Comparison of ENCODE assay signal across 16 cellular contexts in genomic region chr2:238907717-238908173, GRCh38. TPM values are rescaled to one million over a fixed set of nuclear protein-coding genes. Genes with fewer than 3 reads are reported as not detected.
DNase-seq lines count a peak whose midpoint lies in the region; FAIRE-seq and TF ChIP-seq lines count a peak whose summit lies in the region.
"Had no signal": no experiment of that assay in that cellular context is flagged by ENCODE, and none has a peak within 500 bp of the region (broad histone marks: within the 10 kb centered on the region; RNA-seq: fewer than 3 reads in every experiment).

No MANE protein-coding gene starts in this region.

- H3K36me3 ChIP-seq in H1 (ENCODE audit: control insufficient read depth in 2 of 4, insufficient read depth in 4 of 4, low read length in 3 of 4): no peaks in the 10 kb centered on the region; a peak in 1 of 8 replicates

- H3K9me3 ChIP-seq in H1 (ENCODE audit: insufficient read depth in 2 of 2, low read depth in 1 of 2, low read length in 1 of 2): no peaks in the 10 kb centered on the region

- no peak for TF ChIP-seq POLR2A in H1 (IDR thresholded peaks at IDR 0.05; ENCODE audit: control extremely low read depth in 1 of 2, low read depth in 2 of 2, low read length in 2 of 2)

- POLR2A ChIA-PET in H1 (lab: Charles Lee; ENCODE audit: partially characterized antibody): no interaction called here

- H3K4me2 ChIP-seq in H1 (ENCODE audit: insufficient read depth in 1 of 2, low read depth in 2 of 2, low read length in 2 of 2): no peak overlapping the region

- TF ChIP-seq RAD21 in H1 (IDR thresholded peaks at IDR 0.05 in 1 of 2, conservative IDR thresholded peaks at IDR 0.05 in 1 of 2; ENCODE audit: low read depth in 2 of 2, low read length in 2 of 2): no peak

- no peak overlapping the region for H4K8ac ChIP-seq in H1 (ENCODE audit: extremely low read depth, insufficient read depth, low read length)

- H2AFZ ChIP-seq in H1 (ENCODE audit: low read length): no peak overlapping the region

- H4K20me1 ChIP-seq in H1 (replicated peaks in 1 of 2; ENCODE audit: control insufficient read depth in 1 of 2, insufficient read depth in 2 of 2, low read length in 2 of 2): peaks cover 0 to 18% of the 10 kb centered on the region in 2 experiments

- no peak for FAIRE-seq in H1 (lab: Jason Lieb, UNC)
- FAIRE-seq: HTR-8/SVneo, K562 had no signal

- H3K4me3 ChIP-seq in H1 (ENCODE audit: extremely low read depth in 1 of 4, insufficient read depth in 2 of 4, low read depth in 3 of 4, low read length in 4 of 4): no peak overlapping the region
- H3K4me3 ChIP-seq: K562 had no signal

- no peaks in the 10 kb centered on the region for H3K27me3 ChIP-seq in H1 (replicated peaks in 1 of 4; ENCODE audit: control insufficient read depth in 3 of 4, extremely low read depth in 1 of 4, insufficient read depth in 3 of 4, low read length in 3 of 4)

- no peak overlapping the region for H3K23ac ChIP-seq in H1 (ENCODE audit: insufficient read length)

- no peak overlapping the region for H2BK12ac ChIP-seq in H1 (ENCODE audit: low read depth, low read length)

- no peak overlapping the region for H3K4ac ChIP-seq in H1 (replicated peaks; ENCODE audit: insufficient read length, low read depth, low read length)

- H3K14ac ChIP-seq in H1 (ENCODE audit: insufficient read length): no peak overlapping the region

- H2BK15ac ChIP-seq in H1 (ENCODE audit: low read length): no peak overlapping the region

- no peak overlapping the region for H4K91ac ChIP-seq in H1 (replicated peaks; ENCODE audit: insufficient read length, low read length)

- no peak overlapping the region for H3K27ac ChIP-seq in H1 (ENCODE audit: low read depth, low read length)
- H3K27ac ChIP-seq: 22Rv1 had no signal

- CTCF ChIA-PET in H1 (lab: Charles Lee; ENCODE audit: partially characterized antibody): no interaction called here

- H2BK5ac ChIP-seq in H1 (ENCODE audit: low read depth, low read length): no peak overlapping the region; the same call in 1 of the 2 replicates

- TF ChIP-seq EP300 in H1 (IDR thresholded peaks at IDR 0.05; ENCODE audit: borderline replicate concordance in 1 of 2, low read depth in 2 of 2, low read length in 2 of 2): no peak

- H3K18ac ChIP-seq in H1 (ENCODE audit: extremely low read depth, low read length): no peak overlapping the region

- TF ChIP-seq CTCF in H1 (IDR thresholded peaks at IDR 0.05; ENCODE audit: control extremely low read depth in 1 of 3, insufficient read depth in 1 of 3, low read depth in 1 of 3, low read length in 3 of 3): no peak

- intact Hi-C loops in posterior vena cava (cut with DNase I): no loop called here

- 90 to 100% methylated on average over 3 to 5 of the region's 5 CpGs for WGBS in H1 (ENCODE audit: extremely low coverage in 1 of 2, insufficient coverage in 1 of 2, insufficient read length in 1 of 2, insufficient replicate concordance in 2 of 2, low coverage in 1 of 2, low lambda C conversion rate in 2 of 2, missing lambda C conversion rate in 1 of 2), 2 experiments

- H3K23me2 ChIP-seq in H1 (ENCODE audit: low read depth, low read length): peaks cover 36% of the 10 kb centered on the region; the same call in 1 of the 2 replicates

- no peak overlapping the region; a peak in 1 of 7 replicates for H3K9ac ChIP-seq in H1 (replicated peaks in 1 of 4; ENCODE audit: extremely low read depth in 1 of 4, low read depth in 3 of 4, low read length in 3 of 4)

- peak; percentile 13 for DNase-seq in activated effector memory CD4-positive, alpha-beta T cell treated with anti-CD3 and anti-CD28 coated beads, Interleukin-2, amount 50 U/mL, for 16 hours
- DNase-seq in activated effector memory CD4-positive, alpha-beta T cell treated with Interleukin-2 at 50 U/mL for 16 hours: no peak
- no peak for DNase-seq in H1 (ENCODE audit: low read depth in 1 of 2, low spot score in 2 of 2)
- DNase-seq in posterior vena cava (ENCODE audit: low spot score): peak; percentile 6
- no peak for DNase-seq in NCI-H748 treated with DMSO at 0.1 percent for 48 hours (lab: John Stamatoyannopoulos, UW)
- DNase-seq in NCI-H1105 (lab: John Stamatoyannopoulos, UW): no peak
- DNase-seq in activated CD4-positive, CD25-positive, alpha-beta regulatory T cell (lab: John Stamatoyannopoulos, UW): no peak
- DNase-seq: AML-193; C1 segment of cervical spinal cord; Calu3; CD4-positive, alpha-beta T cell; DMS 273 treated with DMSO at 0.1 percent for 48 hours; HFFc6 had no signal

- H2BK20ac ChIP-seq in H1 (ENCODE audit: low read length): no peak overlapping the region

- no peaks in the 10 kb centered on the region for H3K79me2 ChIP-seq in H1 (ENCODE audit: control insufficient read depth in 1 of 2, insufficient read depth in 2 of 2, low read length in 2 of 2)

- peak overlapping the region; percentile 88 for H3K56ac ChIP-seq in H1 (replicated peaks; ENCODE audit: insufficient read length, low read depth, low read length)

- peaks cover 0 to 4% (median 1%) of the 10 kb centered on the region in 4 experiments; a peak in 2 of 7 replicates for H3K4me1 ChIP-seq in H1 (replicated peaks in 1 of 4; ENCODE audit: control insufficient read depth in 3 of 4, insufficient read depth in 4 of 4, low read length in 3 of 4)

- no peak overlapping the region for H2BK120ac ChIP-seq in H1 (replicated peaks; ENCODE audit: low read depth, low read length)

- no peak overlapping the region for H4K5ac ChIP-seq in H1 (ENCODE audit: insufficient read length, low read depth, low read length)

- no peaks in the 10 kb centered on the region for H3K79me1 ChIP-seq in H1 (ENCODE audit: low read depth, low read length)

- no peak overlapping the region; the same call in 1 of the 2 replicates for H2AK5ac ChIP-seq in H1 (ENCODE audit: low read depth, low read length)

TF ChIP-seq in H1, 55 proteins besides CTCF, POLR2A, EP300 and RAD21:
- peak; percentile 23 for TF ChIP-seq RNF2 (IDR thresholded peaks at IDR 0.05; ENCODE audit: borderline replicate concordance, low read depth, low read length, missing control alignments, poor library complexity, severe bottlenecking)
- TF ChIP-seq KDM1A (IDR thresholded peaks at IDR 0.05; ENCODE audit: borderline replicate concordance, low read length): no peak
TF ChIP-seq in H1: peak in this region for 1.

RNA-seq across cellular contexts. Expression of gene TWIST2, which starts 59.9 kb away (rescaled TPM):
- total RNA-seq in H1 (2021; fragmentation: NEBNext Ultra II Directional; extraction: Animal tissue kit (Norgen Biotek cat#: 25700)): 2.1 and 2.6 TPM in 2 replicates
- polyA plus RNA-seq in H1 (2011; rRNA removed): 4.3 and 5.4 TPM in 2 replicates
- polyA plus RNA-seq in H1 (2011; cell fraction: cytosol; rRNA removed): 4.8 TPM
- polyA plus RNA-seq in H1 (2011; cell fraction: nucleus; rRNA removed): 2.7 TPM
- polyA plus RNA-seq in H1 (2012, experiment 1 of 2): 2.3 to 3.8 TPM (median 3.3 TPM) in 4 replicates
- polyA plus RNA-seq in H1 (2012, experiment 2 of 2): 4.1 TPM
- 2.4 TPM for polyA plus RNA-seq in H1 (2013, experiment 1 of 2)
- polyA plus RNA-seq in H1 (2013, experiment 2 of 2): 2.4 TPM
- 0.93 and 1.2 TPM in 2 replicates for polyA minus RNA-seq in H1 (2011; rRNA and poly(A)+ RNA removed)
- 1.9 TPM for polyA minus RNA-seq in H1 (2011; cell fraction: cytosol; rRNA and poly(A)+ RNA removed)
- polyA minus RNA-seq in H1 (2011; cell fraction: nucleus; rRNA and poly(A)+ RNA removed): 7.0 TPM
- total RNA-seq in posterior vena cava: 10 to 100 TPM; 18.6 to 23.0 TPM
- total RNA-seq: Calu3; CD4-positive, alpha-beta T cell; K562 had no signal
- polyA plus RNA-seq: K562 had no signal

Comparison
In these comparisons a context has a peak if more than half of its experiments do, and no peak if none do; other contexts are left out.
1. DNase-seq: peak in activated effector memory CD4-positive, alpha-beta T cell treated with anti-CD3 and anti-CD28 coated beads, Interleukin-2, amount 50 U/mL, for 16 hours (single experiment) and posterior vena cava (single experiment); none in activated effector memory CD4-positive, alpha-beta T cell treated with Interleukin-2 at 50 U/mL for 16 hours (single experiment), H1 (0 of 2), NCI-H748 treated with DMSO at 0.1 percent for 48 hours (single experiment), NCI-H1105 (single experiment) and activated CD4-positive, CD25-positive, alpha-beta regulatory T cell (0 of 4).